ENCODE assay signal across 13 cellular contexts in genomic region chr1:155919801-155920200, GRCh38. TPM values are rescaled to one million over a fixed set of nuclear protein-coding genes. Genes with fewer than 3 reads are reported as not detected.
A peak's percentile ranks its signal among the peaks of the same experiment; 100 is the strongest.
DNase-seq lines count a peak whose midpoint lies in the region; ATAC-seq, FAIRE-seq and TF ChIP-seq lines count a peak whose summit lies in the region.
"Had no signal": no experiment of that assay in that cellular context is flagged by ENCODE, and none has a peak within 500 bp of the region (broad histone marks: within the 10 kb centered on the region; RNA-seq: fewer than 3 reads in every experiment).

No MANE protein-coding gene starts in this region.

- no peak overlapping the region for H3K4me3 ChIP-seq in GM12878
- H3K4me3 ChIP-seq: BLaER1 treated with 17β-estradiol and CSF1 and Interleukin-3, amounts not matched to agents 10 nM and 100 nM; GM23248; HAP-1 had no signal

- H3K9me3 Mint-ChIP-seq in stimulated activated naive CD8-positive, alpha-beta T cell treated with anti-CD3 and anti-CD28 coated beads, Interleukin-15, amount 100 ng/mL, for 72 hours = no peaks in the 10 kb centered on the region
- H3K9me3 Mint-ChIP-seq: CD8-positive, alpha-beta T cell had no signal

- no peak for TF ChIP-seq EP300 in GM12878 (IDR thresholded peaks at IDR 0.05; ENCODE audit: borderline replicate concordance in 1 of 2, control insufficient read depth in 1 of 2, low read depth in 2 of 2, low read length in 2 of 2)

- TF ChIP-seq CTCF in GM12878 (IDR thresholded peaks at IDR 0.05 in 2 of 3, conservative IDR thresholded peaks at IDR 0.05 in 1 of 3; ENCODE audit: control insufficient read depth in 2 of 3, extremely low read depth in 1 of 3, insufficient read depth in 1 of 3, low read depth in 3 of 3, low read length in 3 of 3) = no peak

- H3K79me2 ChIP-seq in GM12878 (ENCODE audit: control insufficient read depth, insufficient read depth, low read length) = no peaks in the 10 kb centered on the region; the same call in 1 of the 2 replicates

- BruUV-seq in GM12878 (replicated peaks; lab: Mats Ljungman, UMichigan) = no TSS peak

- FAIRE-seq in GM12891 (lab: Jason Lieb, UNC) = no peak
- FAIRE-seq in GM12878 (lab: Jason Lieb, UNC) = no peak

- H3K27me3 Mint-ChIP-seq in stimulated activated naive CD8-positive, alpha-beta T cell treated with anti-CD3 and anti-CD28 coated beads, Interleukin-15, amount 100 ng/mL, for 72 hours = no peaks in the 10 kb centered on the region
- H3K27me3 Mint-ChIP-seq: B cell had no signal

- SMC1A ChIA-PET in GM12878 (lab: Charles Lee; ENCODE audit: uncharacterized antibody, unreplicated experiment) = no interaction called here

- H3K9ac ChIP-seq in GM12878 (ENCODE audit: control insufficient read depth, insufficient read depth, low read length) = no peak overlapping the region
- H3K9ac ChIP-seq: GM23248 had no signal

- no peaks in the 10 kb centered on the region for H3K4me1 ChIP-seq in GM12878 (ENCODE audit: control insufficient read depth, insufficient read depth, low read length)
- H3K4me1 ChIP-seq: BLaER1 treated with 17β-estradiol and CSF1 and Interleukin-3, amounts not matched to agents 10 nM and 100 nM; HAP-1 had no signal

- no peaks in the 10 kb centered on the region for H3K4me1 Mint-ChIP-seq in stimulated activated naive CD8-positive, alpha-beta T cell treated with anti-CD3 and anti-CD28 coated beads, Interleukin-15, amount 100 ng/mL, for 72 hours
- H3K4me1 Mint-ChIP-seq: B cell had no signal

- no peak overlapping the region for H3K27ac ChIP-seq in GM12878 (ENCODE audit: control insufficient read depth, insufficient read depth)
- H3K27ac ChIP-seq: BLaER1 treated with 17β-estradiol and CSF1 and Interleukin-3, amounts not matched to agents 10 nM and 100 nM had no signal

- TF ChIP-seq POLR2A in GM12891 (IDR thresholded peaks at IDR 0.05; ENCODE audit: low read depth, low read length) (peak; percentile 52), GM12878 (IDR thresholded peaks at IDR 0.05; ENCODE audit: low read depth, low read length) (0 out of 2 replicates have a peak, but pooled peaks have one; percentile 39)

- WGBS in GM12878 (ENCODE audit: insufficient coverage, insufficient replicate concordance, low lambda C conversion rate, missing lambda C conversion rate) = 97% methylated on average over 2 of the region's 2 CpGs

- intact Hi-C loops in GM12878 (cut with micrococcal nuclease; ENCODE audit: unreplicated experiment) = no loop called here

- RAD21 ChIA-PET in GM12878 (lab: Charles Lee; ENCODE audit: unreplicated experiment) = no interaction called here

- no peaks in the 10 kb centered on the region for H3K27me3 ChIP-seq in GM12878 (replicated peaks in 1 of 2; ENCODE audit: control insufficient read depth in 2 of 2, insufficient read depth in 2 of 2, low read length in 1 of 2)
- H3K27me3 ChIP-seq: BLaER1 treated with 17β-estradiol and CSF1 and Interleukin-3, amounts not matched to agents 10 nM and 100 nM had no signal

- no peaks in the 10 kb centered on the region for H3K9me3 ChIP-seq in GM12878 (replicated peaks; ENCODE audit: control insufficient read depth, insufficient read depth, low read length)
- H3K9me3 ChIP-seq: BLaER1 treated with 17β-estradiol and CSF1 and Interleukin-3, amounts not matched to agents 10 nM and 100 nM; HAP-1 had no signal

- CTCF ChIA-PET in GM12878 (lab: Yijun Ruan, JAX) = no interaction called here

- in situ Hi-C loops in GM12878 (cut with MboI) = no loop called here

- no peak for ATAC-seq in GM12878
- ATAC-seq in stimulated activated naive CD8-positive, alpha-beta T cell treated with anti-CD3 and anti-CD28 coated beads, Interleukin-15, amount 100 ng/mL, for 72 hours = no peak
- ATAC-seq: CD8-positive, alpha-beta T cell had no signal

- no peak overlapping the region for H2AFZ ChIP-seq in GM12878 (ENCODE audit: control insufficient read depth, low read depth, low read length)
- H2AFZ ChIP-seq: GM23248 had no signal

- POLR2A ChIA-PET in GM12878 (lab: Charles Lee) = no interaction called here

- DNase-seq in GM12891 (ENCODE audit: insufficient read length, low spot score) (no peak), GM12878 (ENCODE audit: low read depth, low spot score) (no peak)
- no peak for DNase-seq in stimulated activated naive CD8-positive, alpha-beta T cell treated with anti-CD3 and anti-CD28 coated beads, Interleukin-15, amount 100 ng/mL, for 72 hours
- DNase-seq: Calu3; CD8-positive, alpha-beta T cell; DMS79 treated with DMSO at 0.1 percent for 48 hours; GF-D8; GM23248 had no signal

- TF ChIP-seq RAD21 in GM12878 (IDR thresholded peaks at IDR 0.05; ENCODE audit: insufficient read depth, low read depth, low read length) = no peak

- H3K4me3 Mint-ChIP-seq in stimulated activated naive CD8-positive, alpha-beta T cell treated with anti-CD3 and anti-CD28 coated beads, Interleukin-15, amount 100 ng/mL, for 72 hours = no peak overlapping the region
- H3K4me3 Mint-ChIP-seq: B cell; CD8-positive, alpha-beta T cell had no signal

- no peak overlapping the region for H3K27ac Mint-ChIP-seq in stimulated activated naive CD8-positive, alpha-beta T cell treated with anti-CD3 and anti-CD28 coated beads, Interleukin-15, amount 100 ng/mL, for 72 hours
- H3K27ac Mint-ChIP-seq: B cell; CD8-positive, alpha-beta T cell had no signal

- H3K36me3 ChIP-seq in GM12878 (ENCODE audit: control insufficient read depth in 2 of 2, insufficient read depth in 2 of 2, low read length in 1 of 2) = peaks cover 21 to 43% of the 10 kb centered on the region in 2 experiments

- no peak overlapping the region for H3K4me2 ChIP-seq in GM12878 (ENCODE audit: control insufficient read depth, insufficient read depth)
- H3K4me2 ChIP-seq: BLaER1 treated with 17β-estradiol and CSF1 and Interleukin-3, amounts not matched to agents 10 nM and 100 nM had no signal

- H4K20me1 ChIP-seq in GM12878 (ENCODE audit: control insufficient read depth, insufficient read depth) = peaks cover 3% of the 10 kb centered on the region

RNA-seq across cellular contexts. Expression of gene RIT1, which starts 8.7 kb away (rescaled TPM):
- polyA plus RNA-seq in GM12891 (2012; ENCODE audit: low read depth, missing spikeins) = 19.1 TPM
- 34.5 and 36.9 TPM in 2 replicates for total RNA-seq in GM12878 (2013; cell fraction: nucleolus; rRNA removed)
- total RNA-seq in GM12878 (2014; rRNA removed) = 6.8 and 10.6 TPM in 2 replicates
- 12.5 and 13.0 TPM in 2 replicates for total RNA-seq in GM12878 (2014; rRNA removed; fragmentation: Illumina TruSeq; extraction: Trizol)
- total RNA-seq in GM12878 (2021) = 13.1 and 16.7 TPM in 2 replicates
- polyA plus RNA-seq in GM12878 (2011; ENCODE audit: low read depth) = 12.1 TPM
- 61.5 and 77.0 TPM in 2 replicates for polyA plus RNA-seq in GM12878 (2011; rRNA removed)
- polyA plus RNA-seq in GM12878 (2011; cell fraction: cytosol; rRNA removed) = 34.2 and 49.2 TPM in 2 replicates
- polyA plus RNA-seq in GM12878 (2011; cell fraction: nucleus; rRNA removed) = 30.1 and 40.6 TPM in 2 replicates
- 12.2 and 18.3 TPM in 2 replicates for polyA plus RNA-seq in GM12878 (2012)
- polyA plus RNA-seq in GM12878 (2014; fragmentation: Illumina TruSeq; extraction: Trizol) = 13.9 and 16.5 TPM in 2 replicates
- polyA plus RNA-seq in GM12878 (2014; fragmentation: Nextera tagmentation; extraction: Ambion mirVana) = 10 to 100 TPM; 25.2 to 30.3 TPM
- 11.0 and 12.0 TPM in 2 replicates for polyA plus RNA-seq in GM12878 (2014; rRNA removed)
- polyA plus RNA-seq in GM12878 (2016; fragmentation: Nextera tagmentation; extraction: Ambion mirVana) = 10 to 100 TPM; 12.4 to 13.6 TPM
- polyA minus RNA-seq in GM12878 (2011; rRNA and poly(A)+ RNA removed) = 52.5 and 66.0 TPM in 2 replicates
- 12.6 and 21.1 TPM in 2 replicates for polyA minus RNA-seq in GM12878 (2011; cell fraction: cytosol; rRNA and poly(A)+ RNA removed)
- 10.4 and 20.4 TPM in 2 replicates for polyA minus RNA-seq in GM12878 (2011; cell fraction: nucleus; rRNA and poly(A)+ RNA removed)

RNA-seq across cellular contexts. Expression of gene KHDC4, which starts 14.4 kb away (rescaled TPM):
- 27.8 TPM for polyA plus RNA-seq in GM12891 (2012; ENCODE audit: low read depth, missing spikeins)
- 216 and 221 TPM in 2 replicates for total RNA-seq in GM12878 (2013; cell fraction: nucleolus; rRNA removed)
- total RNA-seq in GM12878 (2014; rRNA removed) (40.8 and 42.1 TPM in 2 replicates), GM12878 (2014; rRNA removed; fragmentation: Illumina TruSeq; extraction: Trizol) (42.8 and 44.4 TPM in 2 replicates), GM12878 (2021) (40.5 and 41.1 TPM in 2 replicates)
- polyA plus RNA-seq in GM12878 (2011; ENCODE audit: low read depth) = 33.9 TPM
- polyA plus RNA-seq in GM12878 (2011; rRNA removed) (109 and 120 TPM in 2 replicates), GM12878 (2014; fragmentation: Illumina TruSeq; extraction: Trizol) (47.8 and 62.4 TPM in 2 replicates), GM12878 (2014; fragmentation: Nextera tagmentation; extraction: Ambion mirVana) (10 to 100 TPM; 11.7 to 15.1 TPM), GM12878 (2014; rRNA removed) (58.2 and 70.5 TPM in 2 replicates), GM12878 (2016; fragmentation: Nextera tagmentation; extraction: Ambion mirVana) (10 to 100 TPM; 39.5 to 46.9 TPM)
- polyA plus RNA-seq in GM12878 (2011; cell fraction: cytosol; rRNA removed) = 83.7 and 84.8 TPM in 2 replicates
- polyA plus RNA-seq in GM12878 (2011; cell fraction: nucleus; rRNA removed) = 141 and 162 TPM in 2 replicates
- 33.4 and 38.1 TPM in 2 replicates for polyA plus RNA-seq in GM12878 (2012)
- polyA minus RNA-seq in GM12878 (2011; rRNA and poly(A)+ RNA removed) = 90.9 and 110 TPM in 2 replicates
- 37.3 and 41.2 TPM in 2 replicates for polyA minus RNA-seq in GM12878 (2011; cell fraction: cytosol; rRNA and poly(A)+ RNA removed)
- 77.4 and 88.9 TPM in 2 replicates for polyA minus RNA-seq in GM12878 (2011; cell fraction: nucleus; rRNA and poly(A)+ RNA removed)

RNA-seq across cellular contexts. Expression of gene RXFP4, which starts 21.6 kb away (rescaled TPM):
- not detected for polyA plus RNA-seq in GM12891 (2012; ENCODE audit: low read depth, missing spikeins)
- 0.56 TPM in 1 of 2 replicates, not detected in the other for total RNA-seq in GM12878 (2013; cell fraction: nucleolus; rRNA removed)
- 0.40 TPM in 1 of 2 replicates, not detected in the other for total RNA-seq in GM12878 (2014; rRNA removed)
- total RNA-seq in GM12878 (2014; rRNA removed; fragmentation: Illumina TruSeq; extraction: Trizol) = not detected in 2 replicates
- total RNA-seq in GM12878 (2021) = not detected in 2 replicates
- not detected for polyA plus RNA-seq in GM12878 (2011; ENCODE audit: low read depth)
- polyA plus RNA-seq in GM12878 (2011; rRNA removed) = not detected in 2 replicates
- polyA plus RNA-seq in GM12878 (2011; cell fraction: cytosol; rRNA removed) = 0.04 and 0.05 TPM in 2 replicates
- polyA plus RNA-seq in GM12878 (2011; cell fraction: nucleus; rRNA removed) = 0.10 and 0.12 TPM in 2 replicates
- polyA plus RNA-seq in GM12878 (2012) = 0.11 and 0.12 TPM in 2 replicates
- not detected in 2 replicates for polyA plus RNA-seq in GM12878 (2014; fragmentation: Illumina TruSeq; extraction: Trizol)
- polyA plus RNA-seq in GM12878 (2014; fragmentation: Nextera tagmentation; extraction: Ambion mirVana) = not detected
- polyA plus RNA-seq in GM12878 (2014; rRNA removed) = 0.10 and 0.16 TPM in 2 replicates
- polyA plus RNA-seq in GM12878 (2016; fragmentation: Nextera tagmentation; extraction: Ambion mirVana) = under 1 TPM in 1 of 2 experiments, not detected in 1; 0.39 TPM
- polyA minus RNA-seq in GM12878 (2011; rRNA and poly(A)+ RNA removed) = 0.62 TPM in 1 of 2 replicates, not detected in the other
- not detected in 2 replicates for polyA minus RNA-seq in GM12878 (2011; cell fraction: cytosol; rRNA and poly(A)+ RNA removed)
- 0.67 and 1.1 TPM in 2 replicates for polyA minus RNA-seq in GM12878 (2011; cell fraction: nucleus; rRNA and poly(A)+ RNA removed)
- total RNA-seq: A172; B cell; Calu3; CD8-positive, alpha-beta T cell; GM23248; H4 had no signal

RNA-seq across cellular contexts. Expression of gene ARHGEF2, which starts 58.5 kb away (rescaled TPM):
- 45.2 TPM for polyA plus RNA-seq in GM12891 (2012; ENCODE audit: low read depth, missing spikeins)
- total RNA-seq in GM12878 (2013; cell fraction: nucleolus; rRNA removed) = 184 and 208 TPM in 2 replicates
- total RNA-seq in GM12878 (2014; rRNA removed) = 71.2 and 84.4 TPM in 2 replicates
- total RNA-seq in GM12878 (2014; rRNA removed; fragmentation: Illumina TruSeq; extraction: Trizol) = 40.4 and 44.9 TPM in 2 replicates
- total RNA-seq in GM12878 (2021) = 113 and 116 TPM in 2 replicates
- polyA plus RNA-seq in GM12878 (2011; ENCODE audit: low read depth) = 23.2 TPM
- polyA plus RNA-seq in GM12878 (2011; rRNA removed) = 48.7 and 88.1 TPM in 2 replicates
- 48.3 and 60.5 TPM in 2 replicates for polyA plus RNA-seq in GM12878 (2011; cell fraction: cytosol; rRNA removed)
- 206 and 248 TPM in 2 replicates for polyA plus RNA-seq in GM12878 (2011; cell fraction: nucleus; rRNA removed)
- polyA plus RNA-seq in GM12878 (2012) = 53.2 and 56.8 TPM in 2 replicates
- 64.4 and 80.8 TPM in 2 replicates for polyA plus RNA-seq in GM12878 (2014; fragmentation: Illumina TruSeq; extraction: Trizol)
- 10 to 100 TPM in 1 of 2 experiments, 1 to 10 TPM in 1; 8.1 to 10.6 TPM for polyA plus RNA-seq in GM12878 (2014; fragmentation: Nextera tagmentation; extraction: Ambion mirVana)
- polyA plus RNA-seq in GM12878 (2014; rRNA removed) = 87.0 and 89.9 TPM in 2 replicates
- 10 to 100 TPM; 57.1 to 58.9 TPM for polyA plus RNA-seq in GM12878 (2016; fragmentation: Nextera tagmentation; extraction: Ambion mirVana)
- polyA minus RNA-seq in GM12878 (2011; rRNA and poly(A)+ RNA removed) = 109 and 114 TPM in 2 replicates
- 29.7 and 31.8 TPM in 2 replicates for polyA minus RNA-seq in GM12878 (2011; cell fraction: cytosol; rRNA and poly(A)+ RNA removed)
- 67.3 and 125 TPM in 2 replicates for polyA minus RNA-seq in GM12878 (2011; cell fraction: nucleus; rRNA and poly(A)+ RNA removed)
